In the genomic region with DNA sequence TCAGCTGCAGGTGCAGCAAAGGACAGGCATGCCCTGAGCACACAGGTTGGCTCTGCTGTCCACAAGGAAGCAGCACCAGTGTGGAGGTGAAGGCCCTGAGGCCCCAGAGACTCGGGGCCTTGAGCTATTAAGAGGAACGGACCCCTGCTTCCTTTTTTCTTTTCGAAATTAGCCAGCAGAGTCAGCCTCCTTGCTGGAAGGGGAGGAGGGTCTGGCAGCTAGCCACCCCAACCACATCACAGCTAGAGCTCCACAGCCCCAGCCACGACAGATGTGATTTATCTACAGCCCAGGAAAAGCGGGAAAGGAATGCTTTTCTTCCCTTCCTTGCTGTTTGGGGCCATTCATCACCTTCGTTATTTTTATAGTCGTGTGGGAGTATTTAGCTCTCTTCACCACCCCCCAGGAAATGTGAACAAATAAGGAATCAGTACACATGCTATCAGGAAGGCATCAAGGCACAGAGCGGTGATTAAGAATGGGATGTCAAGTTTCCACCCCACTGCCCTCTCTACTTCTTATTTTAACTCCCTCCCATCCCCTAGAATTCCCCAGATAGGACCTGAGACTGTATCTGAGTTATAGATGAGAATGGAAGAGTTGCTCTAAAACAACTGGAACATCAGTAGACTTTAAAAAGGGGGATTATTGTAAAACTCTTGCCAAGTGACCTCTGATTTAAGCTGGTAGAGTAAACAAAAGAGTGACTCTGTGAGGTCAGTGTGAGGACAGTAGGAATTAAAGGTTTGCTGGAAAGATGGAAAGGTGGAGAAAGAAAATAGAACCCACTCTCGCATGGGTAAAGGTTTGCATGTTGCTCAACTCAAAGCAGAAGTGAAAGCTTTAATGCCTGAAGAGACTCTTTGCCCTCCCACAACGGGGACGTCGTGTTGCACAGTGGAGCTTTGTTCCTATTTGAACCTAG, we compare ENCODE assay signal across 12 cellular contexts.
A peak's percentile ranks its signal among the peaks of the same experiment; 100 is the strongest.
DNase-seq lines count a peak whose midpoint lies in the region; ATAC-seq and TF ChIP-seq lines count a peak whose summit lies in the region.
"Had no signal": no experiment of that assay in that cellular context is flagged by ENCODE, and none has a peak within 500 bp of the region (broad histone marks: within the 10 kb centered on the region; RNA-seq: fewer than 3 reads in every experiment).

No MANE protein-coding gene starts in this region.

- H3K9me3 Mint-ChIP-seq in CD4-positive, alpha-beta memory T cell, result peaks cover 0 to 4% (median 0%) of the 10 kb centered on the region in 8 donors

- H3K36me3 ChIP-seq in CD4-positive, alpha-beta memory T cell (ENCODE audit: insufficient read depth, low read length), result no peaks in the 10 kb centered on the region
- H3K36me3 ChIP-seq: heart right ventricle had no signal

- POLR2A ChIA-PET in CD4-positive, alpha-beta memory T cell (lab: Charles Lee; ENCODE audit: partially characterized antibody), result no interaction called here

- no peaks in the 10 kb centered on the region for H3K27me3 ChIP-seq in CD4-positive, alpha-beta memory T cell (ENCODE audit: insufficient read depth, low read length)

- DNase-seq in GM12865 (ENCODE audit: low read depth) (peak; percentile 67), RPMI7951 (ENCODE audit: low read depth) (peak; percentile 48), NK-92 (lab: John Stamatoyannopoulos, UW; ENCODE audit: unreplicated experiment) (no peak), NCI-H524 (lab: John Stamatoyannopoulos, UW) (no peak)
- DNase-seq in CD4-positive, alpha-beta memory T cell, result no peak
- DNase-seq: activated CD8-positive, alpha-beta T cell treated with anti-CD3 and anti-CD28 coated beads, Interleukin-2, amount 10 ng/mL, durations not matched to agents 7 days and 5 days; heart right ventricle had no signal

- no peaks in the 10 kb centered on the region for H3K4me1 ChIP-seq in CD4-positive, alpha-beta memory T cell (ENCODE audit: insufficient read depth, low read length)
- H3K4me1 ChIP-seq: heart right ventricle had no signal

- no peaks in the 10 kb centered on the region for H3K4me1 Mint-ChIP-seq in CD4-positive, alpha-beta memory T cell

- TF ChIP-seq CTCF in GM12865 (IDR thresholded peaks at IDR 0.05; ENCODE audit: insufficient read depth, low read depth, low read length, missing control alignments), result no peak

- ATAC-seq in GM19452 (IDR thresholded peaks at IDR 0.05; ENCODE audit: unreplicated experiment), result peak; percentile 63
- peak; percentile 44 for ATAC-seq in HG02938 (IDR thresholded peaks at IDR 0.05; ENCODE audit: unreplicated experiment)
- ATAC-seq in esophagus mucosa, result no peak
- ATAC-seq: activated CD8-positive, alpha-beta T cell treated with anti-CD3 and anti-CD28 coated beads, Interleukin-2, amount 10 ng/mL, durations not matched to agents 7 days and 5 days; heart right ventricle; sciatic nerve had no signal

- no peaks in the 10 kb centered on the region for H3K36me3 Mint-ChIP-seq in CD4-positive, alpha-beta memory T cell

- no peak overlapping the region for H3K4me3 Mint-ChIP-seq in CD4-positive, alpha-beta memory T cell
- H3K4me3 Mint-ChIP-seq: activated CD8-positive, alpha-beta T cell treated with anti-CD3 and anti-CD28 coated beads, Interleukin-2, amount 10 ng/mL, durations not matched to agents 7 days and 5 days had no signal

- H3K4me3 ChIP-seq in GM12865 (ENCODE audit: low read depth, low read length), result peak overlapping the region; percentile 16; the same call in 1 of the 2 replicates
- no peak overlapping the region for H3K4me3 ChIP-seq in CD4-positive, alpha-beta memory T cell (ENCODE audit: low read length in 2 of 2)
- H3K4me3 ChIP-seq: heart right ventricle had no signal

- CTCF ChIA-PET in CD4-positive, alpha-beta memory T cell (lab: Charles Lee; ENCODE audit: partially characterized antibody), result no interaction called here

- H3K27me3 Mint-ChIP-seq in CD4-positive, alpha-beta memory T cell, result peaks cover 15 to 21% of the 10 kb centered on the region in 2 donors

- intact Hi-C loops in CD4-positive, alpha-beta memory T cell (cut with micrococcal nuclease), result no loop called here

- no peaks in the 10 kb centered on the region for H3K9me3 ChIP-seq in CD4-positive, alpha-beta memory T cell (ENCODE audit: control insufficient read depth in 1 of 2, low read length in 2 of 2)
- H3K9me3 ChIP-seq: heart right ventricle had no signal

- H3K27ac Mint-ChIP-seq in CD4-positive, alpha-beta memory T cell, result no peak overlapping the region
- H3K27ac Mint-ChIP-seq: activated CD8-positive, alpha-beta T cell treated with anti-CD3 and anti-CD28 coated beads, Interleukin-2, amount 10 ng/mL, durations not matched to agents 7 days and 5 days had no signal

- no peak overlapping the region for H3K27ac ChIP-seq in CD4-positive, alpha-beta memory T cell (ENCODE audit: low read depth, low read length)
- H3K27ac ChIP-seq: C4-2B, heart right ventricle had no signal

Comparison
In these comparisons a context has a peak if more than half of its experiments do, and no peak if none do; other contexts are left out.
1. DNase-seq: peak in GM12865 (single experiment) and RPMI7951 (single experiment); none in NK-92 (single experiment), NCI-H524 (0 of 2) and CD4-positive, alpha-beta memory T cell (0 of 5).